In the genomic region with DNA sequence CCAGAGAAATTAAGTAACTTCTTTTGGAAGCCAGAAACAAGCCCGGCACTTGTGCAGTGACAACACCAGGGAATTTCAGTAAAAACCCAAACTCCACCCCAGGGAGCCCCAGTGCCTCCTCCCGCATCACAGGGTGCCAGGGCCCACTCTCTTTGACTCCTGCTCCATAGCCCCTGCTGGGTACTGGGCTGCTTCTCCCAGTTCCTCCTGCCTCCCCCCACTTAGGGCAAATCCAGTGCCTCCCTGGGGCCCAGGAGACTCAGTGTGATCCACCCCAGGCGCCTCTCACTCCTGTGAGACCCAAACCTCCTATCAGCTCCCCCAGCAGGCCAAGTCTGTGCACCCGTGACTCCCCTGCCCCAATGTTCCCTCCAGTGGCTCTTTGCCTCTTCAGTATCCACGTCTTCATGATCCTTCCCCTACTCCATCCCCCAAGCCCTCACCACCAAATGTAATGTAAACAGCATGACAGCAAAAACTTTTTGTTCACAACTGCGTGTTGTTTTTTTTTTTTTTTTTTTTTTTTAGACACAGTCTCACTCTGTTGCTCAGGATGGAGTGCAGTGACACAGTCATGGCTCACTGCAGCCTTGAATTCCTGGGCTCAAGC, we compare ENCODE assay signal across 28 cellular contexts. TPM values are rescaled to one million over a fixed set of nuclear protein-coding genes. Genes with fewer than 3 reads are reported as not detected.
DNase-seq lines count a peak whose midpoint lies in the region; ATAC-seq lines count a peak whose summit lies in the region.
"Had no signal": no experiment of that assay in that cellular context is flagged by ENCODE, and none has a peak within 500 bp of the region (broad histone marks: within the 10 kb centered on the region; RNA-seq: fewer than 3 reads in every experiment).

No MANE protein-coding gene starts in this region.

- ATAC-seq in Right ventricle myocardium inferior (peak; percentile 41), left cardiac atrium (no peak), GM18873 (IDR thresholded peaks at IDR 0.05; ENCODE audit: low FRiP score, unreplicated experiment) (no peak), HG02588 (IDR thresholded peaks at IDR 0.05; ENCODE audit: unreplicated experiment) (no peak)
- ATAC-seq: A549, HCT116 had no signal

- intact Hi-C loops in Right ventricle myocardium inferior (cut with DNase I) (no loop called here), left cardiac atrium (cut with DNase I) (loop anchor here in 1 of 2 donors (2.0 kb wide), 1 partner anchor 111 kb away; no protein-coding TSS in a partner anchor)

- no peak overlapping the region for H3K4me3 ChIP-seq in adipocyte (ENCODE audit: low read length)
- H3K4me3 ChIP-seq: A549, lung, tibial nerve had no signal

- H3K36me3 ChIP-seq in adipocyte (ENCODE audit: control insufficient read depth, insufficient read depth, low read length, severe bottlenecking), result no peaks in the 10 kb centered on the region
- H3K36me3 ChIP-seq: BE2C, neutrophil, tibial nerve, WERI-Rb-1 had no signal

- H3K9me3 ChIP-seq in adipocyte (ENCODE audit: control insufficient read depth, low read length), result no peaks in the 10 kb centered on the region
- H3K9me3 ChIP-seq: A549, BE2C, neutrophil, SK-N-SH, tibial nerve had no signal

- H3K27me3 ChIP-seq in adipocyte (replicated peaks; ENCODE audit: control insufficient read depth, insufficient read depth, low read length), result peaks cover 3% of the 10 kb centered on the region
- H3K27me3 ChIP-seq: BE2C, tibial nerve had no signal

- peak overlapping the region; percentile 44 for H3K9ac ChIP-seq in adipocyte (ENCODE audit: low read length)
- H3K9ac ChIP-seq: KMS-11, SK-N-SH had no signal

- DNase-seq in Right ventricle myocardium inferior (ENCODE audit: missing footprints) (no peak), left cardiac atrium (no peak), adipocyte (ENCODE audit: low read depth) (no peak), left kidney (ENCODE audit: low read depth, low spot score) (peak; percentile 25), NCI-H446 treated with DMSO at 0.1 percent for 48 hours (lab: John Stamatoyannopoulos, UW) (no peak), T-helper 1 cell (no peak)
- DNase-seq: activated naive CD4-positive, alpha-beta T cell treated with anti-CD3 and anti-CD28 coated beads, Interleukin-2, amount 50 U/mL, for 16 hours; aorta; BE2C; caudate nucleus; EL; erythroblast; foreskin melanocyte; NCI-H146; NCI-H524 treated with DMSO at 0.1 percent for 48 hours; SK-N-SH; stimulated activated CD4-positive, alpha-beta T cell treated with anti-CD3 and anti-CD28 coated beads, Interleukin-4, amount 100 ng/mL, for 4 hours; WERI-Rb-1 had no signal

- H3K4me1 ChIP-seq in adipocyte (ENCODE audit: control insufficient read depth, insufficient read depth, low read length), result peaks cover 42% of the 10 kb centered on the region
- H3K4me1 ChIP-seq: A549 had no signal

RNA-seq across cellular contexts. Expression of gene FFAR3, which starts 2.3 kb away (rescaled TPM):
- total RNA-seq in Right ventricle myocardium inferior, result 0.14 TPM
- under 1 TPM; 0.18 to 0.44 TPM for total RNA-seq in left cardiac atrium
- total RNA-seq: renal cortical epithelial cell had no signal

RNA-seq across cellular contexts. Expression of gene FFAR1, which starts 8.3 kb away (rescaled TPM):
- not detected for total RNA-seq in Right ventricle myocardium inferior
- not detected for total RNA-seq in left cardiac atrium
- total RNA-seq: aorta, renal cortical epithelial cell had no signal

RNA-seq across cellular contexts. Expression of gene GPR42, which starts 14.9 kb away (rescaled TPM):
- total RNA-seq in Right ventricle myocardium inferior (not detected), left cardiac atrium (not detected)
- total RNA-seq: aorta, HT1080, renal cortical epithelial cell, tibial nerve had no signal

RNA-seq across cellular contexts. Expression of gene CD22, which starts 27.0 kb away (rescaled TPM):
- total RNA-seq in Right ventricle myocardium inferior (0.19 TPM), left cardiac atrium (under 1 TPM; 0.39 to 0.56 TPM)
- total RNA-seq: renal cortical epithelial cell had no signal
